22 cellular contexts compared by ENCODE assay signal in the genomic region with DNA sequence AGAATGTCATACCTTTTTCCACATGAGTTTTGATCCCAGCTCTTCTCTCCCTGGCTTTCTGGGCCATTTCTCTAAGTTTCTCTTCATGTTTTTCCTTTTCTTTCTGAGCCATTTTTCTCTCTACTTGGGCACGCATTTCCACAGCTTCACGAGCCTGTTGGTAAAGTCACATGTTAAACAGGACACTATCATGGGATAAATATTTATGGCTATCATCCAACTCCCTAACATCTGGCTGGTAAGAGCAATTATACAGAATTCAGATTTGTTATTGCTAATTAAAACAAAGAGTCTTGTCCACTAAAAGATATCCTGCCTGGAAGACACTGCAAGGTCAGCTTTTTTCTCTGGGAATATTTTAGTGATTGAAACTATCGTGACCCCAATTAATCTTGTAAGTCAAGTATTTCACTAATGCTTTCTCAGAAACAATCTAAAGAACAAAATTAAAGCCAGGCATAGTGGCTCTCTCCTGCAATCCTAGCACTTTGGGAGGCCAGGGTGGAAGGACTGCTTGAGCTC. TPM values are rescaled to one million over a fixed set of nuclear protein-coding genes. Genes with fewer than 3 reads are reported as not detected.
DNase-seq lines count a peak whose midpoint lies in the region; ATAC-seq and TF ChIP-seq lines count a peak whose summit lies in the region.
"Had no signal": no experiment of that assay in that cellular context is flagged by ENCODE, and none has a peak within 500 bp of the region (broad histone marks: within the 10 kb centered on the region; RNA-seq: fewer than 3 reads in every experiment).

No MANE protein-coding gene starts in this region.

- H3K4me1 ChIP-seq in IMR-90 (ENCODE audit: control insufficient read depth, insufficient read depth, low read length) (no peaks in the 10 kb centered on the region), heart left ventricle (peaks cover 0 to 9% (median 0%) of the 10 kb centered on the region in 12 donors), hepatocyte (ENCODE audit: insufficient read depth) (no peaks in the 10 kb centered on the region), colonic mucosa (no peaks in the 10 kb centered on the region)
- H3K4me1 ChIP-seq: body of pancreas, lower lobe of right lung, upper lobe of right lung had no signal

- H3K14ac ChIP-seq in IMR-90 (replicated peaks; ENCODE audit: low read depth, low read length): no peak overlapping the region

- H2BK120ac ChIP-seq in IMR-90 (ENCODE audit: low read depth, low read length): no peak overlapping the region

- no peak overlapping the region for H3K18ac ChIP-seq in IMR-90 (ENCODE audit: low read depth, low read length)

- no peak overlapping the region for H3K56ac ChIP-seq in IMR-90 (ENCODE audit: extremely low read depth, insufficient read depth, low read length)

- no TSS peak for BruUV-seq in IMR-90 (replicated peaks; lab: Mats Ljungman, UMichigan)

- H2BK20ac ChIP-seq in IMR-90 (ENCODE audit: low read depth, low read length): no peak overlapping the region

- dilution Hi-C loops in IMR-90 (cut with HindIII; ENCODE audit: low sequenced_read_pairs, unreplicated experiment): no loop called here

- no CpG with 5 or more reads among the region's 3 CpGs for WGBS in IMR-90 (ENCODE audit: extremely low coverage in 2 of 2, insufficient read length in 1 of 2), 2 experiments
- whole genome bisulfite sequencing in heart left ventricle, 4 donors: 42 to 60% (median 55%) methylated on average over 3 of the region's 3 CpGs
- 89% methylated on average over 3 of the region's 3 CpGs for WGBS in hepatocyte (ENCODE audit: low lambda C conversion rate, missing lambda C conversion rate)

- H2AFZ ChIP-seq in IMR-90 (replicated peaks; ENCODE audit: low read length, poor library complexity) (no peak overlapping the region), hepatocyte (no peak overlapping the region)

- no peak overlapping the region for H2AK9ac ChIP-seq in IMR-90 (replicated peaks; ENCODE audit: low read depth, low read length, poor library complexity)

- H3K9me2 ChIP-seq in hepatocyte (replicated peaks; ENCODE audit: insufficient read depth): no peaks in the 10 kb centered on the region

- H3K9me3 ChIP-seq in IMR-90 (ENCODE audit: control insufficient read depth, insufficient read depth, low read length) (no peaks in the 10 kb centered on the region), heart left ventricle (no peaks in the 10 kb centered on the region), hepatocyte (ENCODE audit: low read depth) (no peaks in the 10 kb centered on the region), colonic mucosa (no peaks in the 10 kb centered on the region)
- H3K9me3 ChIP-seq: body of pancreas, lower lobe of right lung, upper lobe of right lung had no signal

- no peak overlapping the region for H4K8ac ChIP-seq in IMR-90 (ENCODE audit: low read depth in 2 of 2, low read length in 2 of 2)

- H3K27me3 ChIP-seq in IMR-90 (ENCODE audit: control insufficient read depth, insufficient read depth, low read length): no peaks in the 10 kb centered on the region
- no peaks in the 10 kb centered on the region for H3K27me3 ChIP-seq in heart left ventricle
- no peaks in the 10 kb centered on the region for H3K27me3 ChIP-seq in hepatocyte
- no peaks in the 10 kb centered on the region for H3K27me3 ChIP-seq in colonic mucosa
- H3K27me3 ChIP-seq: body of pancreas, upper lobe of right lung had no signal

- peaks cover 9% of the 10 kb centered on the region for H3K79me2 ChIP-seq in hepatocyte

- no peak overlapping the region for H2AK5ac ChIP-seq in IMR-90 (ENCODE audit: low read depth, low read length)

- no peak overlapping the region for H3K23ac ChIP-seq in IMR-90 (ENCODE audit: low read depth, low read length)

- in situ Hi-C loops in IMR-90 (cut with MboI; ENCODE audit: low sequenced_read_pairs): no loop called here

- H3K79me1 ChIP-seq in IMR-90 (ENCODE audit: low read depth in 1 of 2, low read length in 2 of 2): peaks cover 7 to 13% of the 10 kb centered on the region in 2 experiments; a peak in 2 of 4 replicates

- TF ChIP-seq POLR2A in IMR-90 (IDR thresholded peaks at IDR 0.05; ENCODE audit: low read depth, low read length) (no peak), heart left ventricle (IDR thresholded peaks at IDR 0.05) (no peak)

- H3K9ac ChIP-seq in IMR-90 (ENCODE audit: low read depth, low read length) (no peak overlapping the region), colonic mucosa (ENCODE audit: low read depth in 2 of 2, low read length in 2 of 2) (no peak overlapping the region)

- ATAC-seq in IMR-90 (ENCODE audit: low read depth) (no peak), heart left ventricle (no peak), HG02763 (IDR thresholded peaks at IDR 0.05; ENCODE audit: unreplicated experiment) (no peak)
- ATAC-seq: body of pancreas, lower lobe of right lung, upper lobe of right lung had no signal

- TF ChIP-seq RAD21 in IMR-90 (IDR thresholded peaks at IDR 0.05; ENCODE audit: low read length): no peak

- H4K20me1 ChIP-seq in IMR-90 (ENCODE audit: insufficient read depth, low read length) (no peaks in the 10 kb centered on the region), hepatocyte (ENCODE audit: insufficient read depth, poor library complexity, severe bottlenecking) (no peaks in the 10 kb centered on the region)

- H4K91ac ChIP-seq in IMR-90 (ENCODE audit: insufficient read depth, low read depth, low read length): no peak overlapping the region

- POLR2A ChIA-PET in IMR-90 (lab: Charles Lee; ENCODE audit: unreplicated experiment): no interaction called here

- no peak for TF ChIP-seq CTCF in IMR-90 (conservative IDR thresholded peaks at IDR 0.05; ENCODE audit: low read depth, low read length)
- no peak for TF ChIP-seq CTCF in foreskin fibroblast (IDR thresholded peaks at IDR 0.05; ENCODE audit: low read depth, low read length)
- no peak for TF ChIP-seq CTCF in heart left ventricle (IDR thresholded peaks at IDR 0.05)
- no peak for TF ChIP-seq CTCF in hepatocyte (IDR thresholded peaks at IDR 0.05; ENCODE audit: poor library complexity)
- no peak for TF ChIP-seq CTCF in colonic mucosa (IDR thresholded peaks at IDR 0.05)

- H2BK5ac ChIP-seq in IMR-90 (ENCODE audit: low read depth, low read length, poor library complexity, severe bottlenecking): no peak overlapping the region

- DNase-seq in AG08395 (ENCODE audit: low spot score) (peak; percentile 20), AG20443 (ENCODE audit: low spot score) (peak; percentile 16), IMR-90 (peak; percentile 33), foreskin fibroblast (peak; percentile 72 to 88), heart left ventricle (no peak), hepatocyte (ENCODE audit: low spot score) (no peak), colonic mucosa (no peak)
- DNase-seq: activated CD4-positive, CD25-positive, alpha-beta regulatory T cell treated with anti-CD3 and anti-CD28 coated beads, Interleukin-2, amount 50 U/mL, for 72 hours; body of pancreas; DMS79 treated with DMSO at 0.1 percent for 48 hours; erythroblast; H9; lower lobe of right lung; NCI-H1092 treated with DMSO at 0.1 percent for 48 hours; NCI-H1930; NCI-H2227 treated with DMSO at 0.1 percent for 48 hours; NCI-H69; nucleus accumbens; T-helper 1 cell; upper lobe of right lung had no signal

- H3K9me1 ChIP-seq in IMR-90 (ENCODE audit: insufficient read depth, low read length): 0 out of 2 replicates have a peak, but pooled peaks cover 2% of the 10 kb centered on the region

- H3K4ac ChIP-seq in IMR-90 (ENCODE audit: low read depth, low read length): no peak overlapping the region

- intact Hi-C loops in IMR-90 (cut with micrococcal nuclease) (no loop called here), heart left ventricle (cut with DNase I) (no loop called here), colonic mucosa (cut with DNase I) (no loop called here)

- no peak overlapping the region for H4K5ac ChIP-seq in IMR-90 (ENCODE audit: low read depth, low read length)

- no peak overlapping the region for H3K4me2 ChIP-seq in IMR-90 (ENCODE audit: low read depth, low read length)
- H3K4me2 ChIP-seq in hepatocyte: no peak overlapping the region

- H2BK15ac ChIP-seq in IMR-90 (ENCODE audit: low read depth, low read length): no peak overlapping the region

- H3K36me3 ChIP-seq in IMR-90 (ENCODE audit: control insufficient read depth, insufficient read depth, low read length) (peaks cover 46% of the 10 kb centered on the region), heart left ventricle (peaks cover 11 to 100% (median 100%) of the 10 kb centered on the region in 9 donors), hepatocyte (replicated peaks; ENCODE audit: insufficient read depth, low read depth) (peaks cover 13% of the 10 kb centered on the region), colonic mucosa (peaks cover 49% of the 10 kb centered on the region)

- H3K4me3 ChIP-seq in IMR-90 (ENCODE audit: insufficient read depth, low read depth, low read length) (no peak overlapping the region), foreskin fibroblast (ENCODE audit: low read depth in 1 of 2, low read length in 2 of 2) (no peak overlapping the region), heart left ventricle (no peak overlapping the region), hepatocyte (no peak overlapping the region), colonic mucosa (no peak overlapping the region)
- H3K4me3 ChIP-seq: body of pancreas, lower lobe of right lung, upper lobe of right lung had no signal

- H3K27ac ChIP-seq in IMR-90 (ENCODE audit: insufficient read depth, low read length) (no peak overlapping the region), heart left ventricle (no peak overlapping the region), hepatocyte (no peak overlapping the region), colonic mucosa (no peak overlapping the region)
- H3K27ac ChIP-seq: body of pancreas, HL-60, lower lobe of right lung, upper lobe of right lung had no signal

- CTCF ChIA-PET in IMR-90 (lab: Yijun Ruan, JAX): no interaction called here

RNA-seq across cellular contexts. Expression of gene SLIRP, which starts 23.1 kb away (rescaled TPM):
- total RNA-seq in IMR-90 (2012; rRNA removed) (226 and 309 TPM in 2 replicates), heart left ventricle (100 to 1,000 TPM; 112 to 309 (median 169) TPM), hepatocyte (246 and 281 TPM in 2 replicates), colonic mucosa (100 to 1,000 TPM; 107 to 194 TPM)
- polyA plus RNA-seq in IMR-90 (2012; rRNA removed) (220 and 244 TPM in 2 replicates), heart left ventricle (100 to 1,000 TPM; 423 to 872 TPM), hepatocyte (411 and 425 TPM in 2 replicates)
- polyA plus RNA-seq in IMR-90 (2012; cell fraction: cytosol; rRNA removed): 101 and 793 TPM in 2 replicates
- polyA plus RNA-seq in IMR-90 (2012; cell fraction: nucleus; rRNA removed; ENCODE audit: low replicate concordance): 15.2 and 49.3 TPM in 2 replicates

RNA-seq across cellular contexts. Expression of gene ALKBH1, which starts 23.2 kb away (rescaled TPM):
- 9.2 and 10.8 TPM in 2 replicates for total RNA-seq in IMR-90 (2012; rRNA removed)
- polyA plus RNA-seq in IMR-90 (2012; rRNA removed): 9.6 and 10.0 TPM in 2 replicates
- 3.6 and 4.1 TPM in 2 replicates for polyA plus RNA-seq in IMR-90 (2012; cell fraction: cytosol; rRNA removed)
- polyA plus RNA-seq in IMR-90 (2012; cell fraction: nucleus; rRNA removed; ENCODE audit: low replicate concordance): 4.0 and 8.9 TPM in 2 replicates
- 10 to 100 TPM; 10.8 to 16.5 (median 12.5) TPM for total RNA-seq in heart left ventricle
- 10 to 100 TPM in 1 of 2 donors, 1 to 10 TPM in 1; 6.5 to 11.4 TPM for polyA plus RNA-seq in heart left ventricle
- 9.0 and 11.8 TPM in 2 replicates for total RNA-seq in hepatocyte
- polyA plus RNA-seq in hepatocyte: 10.1 and 13.6 TPM in 2 replicates
- total RNA-seq in colonic mucosa: 10 to 100 TPM; 11.5 to 13.3 TPM

RNA-seq across cellular contexts. Expression of gene SNW1, which starts 29.9 kb away (rescaled TPM):
- 30.6 and 50.3 TPM in 2 replicates for total RNA-seq in IMR-90 (2012; rRNA removed)
- 28.2 and 29.2 TPM in 2 replicates for polyA plus RNA-seq in IMR-90 (2012; rRNA removed)
- polyA plus RNA-seq in IMR-90 (2012; cell fraction: cytosol; rRNA removed): 3.2 and 7.4 TPM in 2 replicates
- polyA plus RNA-seq in IMR-90 (2012; cell fraction: nucleus; rRNA removed; ENCODE audit: low replicate concordance): 1.6 and 17.5 TPM in 2 replicates
- total RNA-seq in heart left ventricle: 10 to 100 TPM; 29.4 to 67.3 (median 47.7) TPM
- 10 to 100 TPM; 25.8 to 46.6 TPM for polyA plus RNA-seq in heart left ventricle
- total RNA-seq in hepatocyte: 54.0 and 57.0 TPM in 2 replicates
- 47.7 and 49.2 TPM in 2 replicates for polyA plus RNA-seq in hepatocyte
- total RNA-seq in colonic mucosa: 10 to 100 TPM; 69.6 to 81.9 TPM

Comparison
In these comparisons a context has a peak if more than half of its experiments do, and no peak if none do; other contexts are left out.
1. DNase-seq: peak in AG08395 (single experiment), AG20443 (single experiment), IMR-90 (single experiment) and foreskin fibroblast (2 of 2); none in heart left ventricle (0 of 5), hepatocyte (single experiment) and colonic mucosa (single experiment).